35 cellular contexts compared by ENCODE assay signal in genomic region chr22:31425331-31426050, GRCh38. TPM values are rescaled to one million over a fixed set of nuclear protein-coding genes. Genes with fewer than 3 reads are reported as not detected.
DNase-seq lines count a peak whose midpoint lies in the region; ATAC-seq, FAIRE-seq and TF ChIP-seq lines count a peak whose summit lies in the region.
"Had no signal": no experiment of that assay in that cellular context is flagged by ENCODE, and none has a peak within 500 bp of the region (broad histone marks: within the 10 kb centered on the region; RNA-seq: fewer than 3 reads in every experiment).

No MANE protein-coding gene starts in this region.

- TF ChIP-seq POLR2A in H54 (IDR thresholded peaks at IDR 0.05; ENCODE audit: low read depth, low read length), result no peak

- no peaks in the 10 kb centered on the region for H3K4me1 ChIP-seq in mesenchymal stem cell (ENCODE audit: control insufficient read depth, insufficient read depth, low read depth, low read length)
- H3K4me1 ChIP-seq: heart right ventricle, prostate gland, tibial artery had no signal

- no peak overlapping the region for H4K8ac ChIP-seq in mesenchymal stem cell (ENCODE audit: low read length)

- H3K14ac ChIP-seq in mesenchymal stem cell (ENCODE audit: low read length in 2 of 2), result no peak overlapping the region

- no CpG with 5 or more reads among the region's 9 CpGs for WGBS in mesenchymal stem cell

- H3K4me3 Mint-ChIP-seq in activated T-cell treated with anti-CD3 and anti-CD28 coated beads, Interleukin-2, amount 50 U/mL, for 72 hours, result no peak overlapping the region
- H3K4me3 Mint-ChIP-seq: B cell; CD8-positive, alpha-beta T cell; effector memory CD8-positive, alpha-beta T cell; mesothelial cell of epicardium; naive B cell; T-helper 17 cell had no signal

- no peak overlapping the region for H2AK5ac ChIP-seq in mesenchymal stem cell (ENCODE audit: low read length, severe bottlenecking)

- no peak overlapping the region for H3K4me2 ChIP-seq in mesenchymal stem cell (ENCODE audit: low read length, poor library complexity, severe bottlenecking)
- H3K4me2 ChIP-seq: PC-9 had no signal

- no peak overlapping the region for H3K23ac ChIP-seq in mesenchymal stem cell (ENCODE audit: low read length in 2 of 2)

- no peak for FAIRE-seq in H54 (lab: Jason Lieb, UNC)
- FAIRE-seq: astrocyte, frontal cortex, GM12891, kidney, TTC549 had no signal

- no peak overlapping the region for H3K4me3 ChIP-seq in mesenchymal stem cell (ENCODE audit: insufficient read depth in 1 of 2, low read depth in 1 of 2, low read length in 2 of 2)
- H3K4me3 ChIP-seq: heart right ventricle, PC-9, prostate gland, tibial artery had no signal

- no peak overlapping the region for H2BK5ac ChIP-seq in mesenchymal stem cell (ENCODE audit: low read depth, low read length, poor library complexity, severe bottlenecking)

- no peak overlapping the region for H3K4ac ChIP-seq in mesenchymal stem cell (ENCODE audit: low read depth in 1 of 2, low read length in 2 of 2)

- H3K27ac ChIP-seq in mesenchymal stem cell (ENCODE audit: low read length, poor library complexity, severe bottlenecking), result no peak overlapping the region
- H3K27ac ChIP-seq: heart right ventricle, PC-9, prostate gland, tibial artery had no signal

- no peak for DNase-seq in activated T-cell treated with anti-CD3 and anti-CD28 coated beads, Interleukin-2, amount 50 U/mL, for 72 hours
- DNase-seq in activated T-cell treated with anti-CD3 and anti-CD28 coated beads for 4 hours, result no peak
- DNase-seq in ELR (ENCODE audit: low read depth), result peak; percentile 26
- DNase-seq in amniotic epithelial cell (ENCODE audit: low read depth), result peak; percentile 53
- no peak for DNase-seq in mesenchymal stem cell
- no peak for DNase-seq in H54 (ENCODE audit: insufficient read length, low spot score)
- no peak for DNase-seq in COR-L47 (lab: John Stamatoyannopoulos, UW)
- DNase-seq: activated gamma-delta T cell; caudate nucleus; CD8-positive, alpha-beta T cell; DMS 273 treated with DMSO at 0.1 percent for 48 hours; effector memory CD8-positive, alpha-beta T cell; H7; heart right ventricle; kidney; left ventricle myocardium superior; naive B cell; NCI-H146; NCI-H226; NCI-H526 treated with DMSO at 0.1 percent for 48 hours; PC-9; stimulated activated CD4-positive, alpha-beta T cell treated with anti-CD3 and anti-CD28 coated beads, Interleukin-4, amount 100 ng/mL, for 1 hour; T-helper 17 cell; tibial artery had no signal

- no peak overlapping the region for H3K18ac ChIP-seq in mesenchymal stem cell (ENCODE audit: low read depth in 1 of 2, low read length in 2 of 2)

- peak overlapping the region; percentile 61 for H3K27ac Mint-ChIP-seq in activated T-cell treated with anti-CD3 and anti-CD28 coated beads, Interleukin-2, amount 50 U/mL, for 72 hours
- H3K27ac Mint-ChIP-seq: B cell; CD8-positive, alpha-beta T cell; mesothelial cell of epicardium; T-helper 17 cell had no signal

- peaks cover 15% of the 10 kb centered on the region for H3K79me1 ChIP-seq in mesenchymal stem cell (replicated peaks; ENCODE audit: low read length, poor library complexity, severe bottlenecking)

- H3K4me1 Mint-ChIP-seq in activated T-cell treated with anti-CD3 and anti-CD28 coated beads, Interleukin-2, amount 50 U/mL, for 72 hours (ENCODE audit: low read depth), result peaks cover 4% of the 10 kb centered on the region
- H3K4me1 Mint-ChIP-seq: B cell, mesothelial cell of epicardium had no signal

- H3K9me3 Mint-ChIP-seq in activated T-cell treated with anti-CD3 and anti-CD28 coated beads, Interleukin-2, amount 50 U/mL, for 72 hours, result no peaks in the 10 kb centered on the region
- H3K9me3 Mint-ChIP-seq: CD8-positive, alpha-beta T cell; effector memory CD8-positive, alpha-beta T cell; mesothelial cell of epicardium; naive B cell had no signal

- H2BK120ac ChIP-seq in mesenchymal stem cell (ENCODE audit: low read depth, low read length), result no peak overlapping the region

- no peak overlapping the region for H2BK15ac ChIP-seq in mesenchymal stem cell (ENCODE audit: low read depth, poor library complexity, severe bottlenecking)

- peak overlapping the region; percentile 52 for H3K9ac ChIP-seq in mesenchymal stem cell (ENCODE audit: low read length)

- peak in 1 of 2 donors; percentile 38 for ATAC-seq in activated T-cell treated with anti-CD3 and anti-CD28 coated beads, Interleukin-2, amount 50 U/mL, for 72 hours (replicated peaks in 1 of 2)
- ATAC-seq in HG03439 (IDR thresholded peaks at IDR 0.05; ENCODE audit: unreplicated experiment), result no peak
- ATAC-seq: CD8-positive, alpha-beta T cell; effector memory CD8-positive, alpha-beta T cell; heart right ventricle; left ventricle myocardium superior; Right ventricle myocardium inferior; sciatic nerve; SK-N-SH treated with all-trans-retinoic acid at 6 μM for 48 hours; T-helper 17 cell had no signal

- no peaks in the 10 kb centered on the region for H3K27me3 Mint-ChIP-seq in activated T-cell treated with anti-CD3 and anti-CD28 coated beads, Interleukin-2, amount 50 U/mL, for 72 hours (ENCODE audit: low read depth)
- H3K27me3 Mint-ChIP-seq: B cell; effector memory CD8-positive, alpha-beta T cell; naive B cell; T-helper 17 cell had no signal

- H3K27me3 ChIP-seq in mesenchymal stem cell (ENCODE audit: control insufficient read depth in 1 of 2, insufficient read depth in 1 of 2, low read length in 2 of 2), result no peaks in the 10 kb centered on the region
- H3K27me3 ChIP-seq: heart right ventricle, tibial artery had no signal

- H2BK12ac ChIP-seq in mesenchymal stem cell (ENCODE audit: low read length in 2 of 2), result no peak overlapping the region

- peaks cover 50 to 90% of the 10 kb centered on the region in 2 experiments for H3K36me3 ChIP-seq in mesenchymal stem cell (ENCODE audit: control insufficient read depth in 1 of 2, insufficient read depth in 2 of 2, low read depth in 1 of 2, low read length in 2 of 2)

- peaks cover 4 to 36% of the 10 kb centered on the region in 2 donors for H3K36me3 Mint-ChIP-seq in activated T-cell treated with anti-CD3 and anti-CD28 coated beads, Interleukin-2, amount 50 U/mL, for 72 hours (ENCODE audit: insufficient read depth in 2 of 2)

- H2AFZ ChIP-seq in mesenchymal stem cell (ENCODE audit: low read depth, low read length), result no peak overlapping the region
- H2AFZ ChIP-seq: PC-9 had no signal

- H3K9me3 ChIP-seq in mesenchymal stem cell (ENCODE audit: control insufficient read depth, low read length), result no peaks in the 10 kb centered on the region
- H3K9me3 ChIP-seq: heart right ventricle, prostate gland, tibial artery had no signal

- no peak overlapping the region for H4K91ac ChIP-seq in mesenchymal stem cell (ENCODE audit: low read length)

RNA-seq across cellular contexts. Expression of gene DRG1, which starts 26.1 kb away (rescaled TPM):
- 100 to 1,000 TPM; 126 to 137 TPM for total RNA-seq in activated T-cell treated with anti-CD3 and anti-CD28 coated beads, Interleukin-2, amount 50 U/mL, for 72 hours
- 44.1 TPM for polyA plus RNA-seq in mesenchymal stem cell (2013, experiment 1 of 2)
- polyA plus RNA-seq in mesenchymal stem cell (2013, experiment 2 of 2), result 45.0 TPM

Comparison
In these comparisons a context has a peak if more than half of its experiments do, and no peak if none do; other contexts are left out.
1. DNase-seq: peak in ELR (single experiment) and amniotic epithelial cell (single experiment); none in activated T-cell treated with anti-CD3 and anti-CD28 coated beads, Interleukin-2, amount 50 U/mL, for 72 hours (0 of 2), activated T-cell treated with anti-CD3 and anti-CD28 coated beads for 4 hours (single experiment), mesenchymal stem cell (single experiment), H54 (single experiment) and COR-L47 (single experiment).